In genomic region chr2:200350796-200351195, GRCh38 we compare ENCODE assay signal across 17 cellular contexts. TPM values are rescaled to one million over a fixed set of nuclear protein-coding genes. Genes with fewer than 3 reads are reported as not detected.
DNase-seq lines count a peak whose midpoint lies in the region; ATAC-seq, FAIRE-seq and TF ChIP-seq lines count a peak whose summit lies in the region.
"Had no signal": no experiment of that assay in that cellular context is flagged by ENCODE, and none has a peak within 500 bp of the region (broad histone marks: within the 10 kb centered on the region; RNA-seq: fewer than 3 reads in every experiment).

No MANE protein-coding gene starts in this region.

- ATAC-seq in HG03135 (IDR thresholded peaks at IDR 0.05; ENCODE audit: unreplicated experiment) (no peak), HG03442 (IDR thresholded peaks at IDR 0.05; ENCODE audit: unreplicated experiment) (no peak)
- ATAC-seq: foreskin keratinocyte, T-cell had no signal

- H3K36me3 ChIP-seq in bronchial epithelial cell (ENCODE audit: control insufficient read depth, insufficient read depth, low read length) (peaks cover 5% of the 10 kb centered on the region), keratinocyte (ENCODE audit: control insufficient read depth in 2 of 2, extremely low read depth in 1 of 2, insufficient read depth in 2 of 2, low read length in 2 of 2) (peaks cover 0 to 6% of the 10 kb centered on the region in 2 experiments)

- intact Hi-C loops in dorsolateral prefrontal cortex (cut with DNase I) = no loop called here

- H4K20me1 ChIP-seq in keratinocyte (ENCODE audit: control insufficient read depth, extremely low read depth, insufficient read depth, low read length) = no peaks in the 10 kb centered on the region

- H3K4me1 ChIP-seq in keratinocyte (ENCODE audit: control insufficient read depth, extremely low read depth, insufficient read depth, low read length) = peaks cover 34% of the 10 kb centered on the region

- no peak overlapping the region for H2AFZ ChIP-seq in keratinocyte (ENCODE audit: control insufficient read depth, low read length)

- dilution Hi-C loops in keratinocyte (cut with MboI; ENCODE audit: extremely low pct_ligation_motif_present, low sequenced_read_pairs) = no loop called here

- no peaks in the 10 kb centered on the region for H3K9me3 ChIP-seq in keratinocyte (ENCODE audit: control insufficient read depth, low read depth, low read length)

- no peak for TF ChIP-seq CTCF in bronchial epithelial cell (IDR thresholded peaks at IDR 0.05; ENCODE audit: insufficient read depth, low read length, severe bottlenecking)
- TF ChIP-seq CTCF in keratinocyte (optimal IDR thresholded peaks at IDR 0.05 in 1 of 3, IDR thresholded peaks at IDR 0.05 in 1 of 3, conservative IDR thresholded peaks at IDR 0.05 in 1 of 3; ENCODE audit: extremely low read depth in 1 of 3, insufficient read depth in 2 of 3, low read length in 3 of 3) = no peak
- no peak for TF ChIP-seq CTCF in dorsolateral prefrontal cortex (IDR thresholded peaks at IDR 0.05 in 54 of 56, conservative IDR thresholded peaks at IDR 0.05 in 2 of 56; ENCODE audit: low read depth in 1 of 56, partially characterized antibody in 56 of 56)

- H3K4me3 ChIP-seq in bronchial epithelial cell (ENCODE audit: low read depth, low read length) = no peak overlapping the region
- H3K4me3 ChIP-seq in keratinocyte (ENCODE audit: control insufficient read depth in 2 of 3, extremely low read depth in 1 of 3, insufficient read depth in 2 of 3, low read depth in 1 of 3, low read length in 3 of 3) = no peak overlapping the region
- no peak overlapping the region for H3K4me3 ChIP-seq in dorsolateral prefrontal cortex

- H3K27me3 ChIP-seq in bronchial epithelial cell (ENCODE audit: control insufficient read depth, insufficient read depth, low read length) (no peaks in the 10 kb centered on the region), keratinocyte (ENCODE audit: control insufficient read depth, extremely low read depth, insufficient read depth, low read length) (no peaks in the 10 kb centered on the region), dorsolateral prefrontal cortex (no peaks in the 10 kb centered on the region)
- H3K27me3 ChIP-seq: foreskin keratinocyte had no signal

- FAIRE-seq in bronchial epithelial cell (lab: Jason Lieb, UNC) (peak; percentile 18), keratinocyte (lab: Jason Lieb, UNC) (peak; percentile 32)

- H3K27ac ChIP-seq in keratinocyte (ENCODE audit: control insufficient read depth, insufficient read depth, low read length) (peak overlapping the region; percentile 33), dorsolateral prefrontal cortex (peak overlapping the region in 16 of 59 donors; percentile 0 to 82 (median 42))
- H3K27ac ChIP-seq: foreskin keratinocyte had no signal

- H3K9me1 ChIP-seq in keratinocyte (ENCODE audit: control insufficient read depth, extremely low read depth, insufficient read depth, low read length) = no peaks in the 10 kb centered on the region

- peaks cover 48% of the 10 kb centered on the region for H3K79me2 ChIP-seq in keratinocyte (ENCODE audit: control insufficient read depth, insufficient read depth, low read length)

- DNase-seq in AG08396 (ENCODE audit: low spot score) (peak; percentile 37), HS-5 (ENCODE audit: low read depth) (peak; percentile 35), bronchial epithelial cell (ENCODE audit: low read depth) (peak; percentile 41), keratinocyte (ENCODE audit: low read depth, low spot score) (no peak), dorsolateral prefrontal cortex (no peak)
- no peak for DNase-seq in stimulated activated naive CD4-positive, alpha-beta T cell (lab: John Stamatoyannopoulos, UW)
- DNase-seq: activated CD4-positive, CD25-positive, alpha-beta regulatory T cell treated with anti-CD3 and anti-CD28 coated beads, Interleukin-2, amount 50 U/mL, for 72 hours; activated T-cell treated with anti-CD3 and anti-CD28 coated beads for 4 hours; H7; NCI-H2029; NCI-H69; RPMI8226; stimulated activated CD4-positive, alpha-beta T cell treated with anti-CD3 and anti-CD28 coated beads, Interleukin-12 subunit alpha, Interleukin-12 subunit beta, amount 100 ng/mL, for 4 hours; T-cell had no signal

- H3K4me2 ChIP-seq in keratinocyte (ENCODE audit: control insufficient read depth, extremely low read depth, insufficient read depth, low read depth, low read length) = peak overlapping the region; percentile 8

- H3K9ac ChIP-seq in keratinocyte (ENCODE audit: control insufficient read depth, extremely low read depth, insufficient read depth, low read length) = no peak overlapping the region

RNA-seq across cellular contexts. Expression of gene SPATS2L, which starts 44.3 kb away (rescaled TPM):
- 37.6 and 56.3 TPM in 2 replicates for total RNA-seq in bronchial epithelial cell
- polyA plus RNA-seq in keratinocyte = 80.2 to 125 TPM (median 95.3 TPM) in 3 replicates
- polyA plus RNA-seq in keratinocyte (2011; ENCODE audit: low read depth) = 164 TPM
- polyA plus RNA-seq in keratinocyte (2011; cell fraction: cytosol; rRNA removed) = 91.4 and 123 TPM in 2 replicates
- 58.8 and 65.8 TPM in 2 replicates for polyA plus RNA-seq in keratinocyte (2011; cell fraction: nucleus; rRNA removed)
- 66.1 and 86.1 TPM in 2 replicates for polyA plus RNA-seq in keratinocyte (2012; ENCODE audit: low replicate concordance)
- polyA minus RNA-seq in keratinocyte = 28.6 to 83.5 TPM (median 82.7 TPM) in 3 replicates
- polyA minus RNA-seq in keratinocyte (2011; cell fraction: cytosol; rRNA and poly(A)+ RNA removed) = 77.3 TPM
- polyA minus RNA-seq in keratinocyte (2011; cell fraction: nucleus; rRNA and poly(A)+ RNA removed) = 34.2 and 61.2 TPM in 2 replicates
- total RNA-seq in dorsolateral prefrontal cortex = 100 to 1,000 TPM in 1 of 120 experiments, 10 to 100 TPM in 119; 43.6 to 101 (median 74.3) TPM

Comparison
In these comparisons a context has a peak if more than half of its experiments do, and no peak if none do; other contexts are left out.
1. DNase-seq: peak in AG08396 (single experiment), HS-5 (single experiment) and bronchial epithelial cell (single experiment); none in keratinocyte (single experiment), dorsolateral prefrontal cortex (0 of 10) and stimulated activated naive CD4-positive, alpha-beta T cell (0 of 6).